ENCODE assay signal across 1 cellular context in the genomic region with DNA sequence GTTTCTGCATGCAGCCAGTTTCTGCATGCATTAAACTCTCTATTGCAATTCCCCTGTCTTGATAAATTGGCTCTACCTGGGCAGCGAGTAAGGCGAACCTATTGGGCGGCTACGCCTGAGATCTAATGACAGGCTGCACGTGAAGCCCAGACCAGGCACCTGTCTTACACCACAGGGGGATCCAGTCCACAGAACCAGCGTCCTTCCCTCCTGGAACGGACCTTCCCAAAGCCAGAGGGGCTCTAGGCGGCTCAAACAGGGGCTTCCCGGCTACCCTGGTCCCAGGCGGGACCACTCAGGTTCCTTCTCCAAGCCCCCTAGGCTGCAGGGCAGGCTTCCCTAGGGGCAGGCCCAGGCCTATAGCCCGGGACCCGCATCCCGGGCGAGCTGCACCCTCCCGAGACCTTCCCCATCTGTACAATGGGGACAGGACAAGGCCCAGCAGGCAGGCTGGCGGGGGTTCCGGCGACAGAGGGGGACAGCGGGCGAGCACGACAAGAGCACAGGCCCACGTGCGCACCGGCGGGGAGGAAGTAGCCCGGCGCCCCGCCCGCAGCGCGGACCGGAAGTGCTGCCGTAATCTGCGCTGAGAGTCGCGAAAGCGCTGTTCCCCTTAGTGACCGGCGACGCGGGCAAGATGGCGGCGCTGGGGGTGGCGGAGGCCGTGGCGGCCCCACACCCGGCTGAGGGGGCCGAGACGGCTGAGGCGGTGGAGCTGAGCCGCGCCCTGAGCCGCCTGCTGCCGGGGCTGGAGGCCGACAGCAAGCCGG.
TF ChIP-seq lines count a peak whose summit lies in the region.

Gene DNAAF5, plus strand, starts transcription at position 616 of the 770 bp plus-strand sequence. Its CDS starts 22 bp downstream, at position 638.

TF ChIP-seq in HepG2, 621 proteins besides CTCF, POLR2A, EP300 and RAD21 (continued from another document and continues in another):
- TF ChIP-seq HOMEZ (CRISPR knock-in tag; IDR thresholded peaks at IDR 0.05; ENCODE audit: low read depth): no peak
- TF ChIP-seq FOXK2 (IDR thresholded peaks at IDR 0.05): no peak
- peak; percentile 75; the same call in 1 of the 2 replicates for TF ChIP-seq ZNF607 (CRISPR knock-in tag; IDR thresholded peaks at IDR 0.05; ENCODE audit: borderline replicate concordance)
- 0 out of 2 replicates have a peak, but pooled peaks have one; percentile 77 for TF ChIP-seq ZNF572 (CRISPR knock-in tag; IDR thresholded peaks at IDR 0.05)
- TF ChIP-seq SMARCE1 (IDR thresholded peaks at IDR 0.05; ENCODE audit: borderline replicate concordance): no peak
- no peak for TF ChIP-seq ZSCAN29 (CRISPR knock-in tag; conservative IDR thresholded peaks at IDR 0.05)
- TF ChIP-seq, protein P1, sequence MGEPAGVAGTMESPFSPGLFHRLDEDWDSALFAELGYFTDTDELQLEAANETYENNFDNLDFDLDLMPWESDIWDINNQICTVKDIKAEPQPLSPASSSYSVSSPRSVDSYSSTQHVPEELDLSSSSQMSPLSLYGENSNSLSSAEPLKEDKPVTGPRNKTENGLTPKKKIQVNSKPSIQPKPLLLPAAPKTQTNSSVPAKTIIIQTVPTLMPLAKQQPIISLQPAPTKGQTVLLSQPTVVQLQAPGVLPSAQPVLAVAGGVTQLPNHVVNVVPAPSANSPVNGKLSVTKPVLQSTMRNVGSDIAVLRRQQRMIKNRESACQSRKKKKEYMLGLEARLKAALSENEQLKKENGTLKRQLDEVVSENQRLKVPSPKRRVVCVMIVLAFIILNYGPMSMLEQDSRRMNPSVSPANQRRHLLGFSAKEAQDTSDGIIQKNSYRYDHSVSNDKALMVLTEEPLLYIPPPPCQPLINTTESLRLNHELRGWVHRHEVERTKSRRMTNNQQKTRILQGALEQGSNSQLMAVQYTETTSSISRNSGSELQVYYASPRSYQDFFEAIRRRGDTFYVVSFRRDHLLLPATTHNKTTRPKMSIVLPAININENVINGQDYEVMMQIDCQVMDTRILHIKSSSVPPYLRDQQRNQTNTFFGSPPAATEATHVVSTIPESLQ (CRISPR knock-in tag; conservative IDR thresholded peaks at IDR 0.05): 0 out of 2 replicates have a peak, but pooled peaks have one; percentile 43
- TF ChIP-seq NKX3-1 (CRISPR knock-in tag; IDR thresholded peaks at IDR 0.05): peak; percentile 31; the same call in 1 of the 2 replicates
- no peak for TF ChIP-seq ZNF691 (CRISPR knock-in tag; IDR thresholded peaks at IDR 0.05; ENCODE audit: borderline replicate concordance, low read depth)
- TF ChIP-seq, protein P2, sequence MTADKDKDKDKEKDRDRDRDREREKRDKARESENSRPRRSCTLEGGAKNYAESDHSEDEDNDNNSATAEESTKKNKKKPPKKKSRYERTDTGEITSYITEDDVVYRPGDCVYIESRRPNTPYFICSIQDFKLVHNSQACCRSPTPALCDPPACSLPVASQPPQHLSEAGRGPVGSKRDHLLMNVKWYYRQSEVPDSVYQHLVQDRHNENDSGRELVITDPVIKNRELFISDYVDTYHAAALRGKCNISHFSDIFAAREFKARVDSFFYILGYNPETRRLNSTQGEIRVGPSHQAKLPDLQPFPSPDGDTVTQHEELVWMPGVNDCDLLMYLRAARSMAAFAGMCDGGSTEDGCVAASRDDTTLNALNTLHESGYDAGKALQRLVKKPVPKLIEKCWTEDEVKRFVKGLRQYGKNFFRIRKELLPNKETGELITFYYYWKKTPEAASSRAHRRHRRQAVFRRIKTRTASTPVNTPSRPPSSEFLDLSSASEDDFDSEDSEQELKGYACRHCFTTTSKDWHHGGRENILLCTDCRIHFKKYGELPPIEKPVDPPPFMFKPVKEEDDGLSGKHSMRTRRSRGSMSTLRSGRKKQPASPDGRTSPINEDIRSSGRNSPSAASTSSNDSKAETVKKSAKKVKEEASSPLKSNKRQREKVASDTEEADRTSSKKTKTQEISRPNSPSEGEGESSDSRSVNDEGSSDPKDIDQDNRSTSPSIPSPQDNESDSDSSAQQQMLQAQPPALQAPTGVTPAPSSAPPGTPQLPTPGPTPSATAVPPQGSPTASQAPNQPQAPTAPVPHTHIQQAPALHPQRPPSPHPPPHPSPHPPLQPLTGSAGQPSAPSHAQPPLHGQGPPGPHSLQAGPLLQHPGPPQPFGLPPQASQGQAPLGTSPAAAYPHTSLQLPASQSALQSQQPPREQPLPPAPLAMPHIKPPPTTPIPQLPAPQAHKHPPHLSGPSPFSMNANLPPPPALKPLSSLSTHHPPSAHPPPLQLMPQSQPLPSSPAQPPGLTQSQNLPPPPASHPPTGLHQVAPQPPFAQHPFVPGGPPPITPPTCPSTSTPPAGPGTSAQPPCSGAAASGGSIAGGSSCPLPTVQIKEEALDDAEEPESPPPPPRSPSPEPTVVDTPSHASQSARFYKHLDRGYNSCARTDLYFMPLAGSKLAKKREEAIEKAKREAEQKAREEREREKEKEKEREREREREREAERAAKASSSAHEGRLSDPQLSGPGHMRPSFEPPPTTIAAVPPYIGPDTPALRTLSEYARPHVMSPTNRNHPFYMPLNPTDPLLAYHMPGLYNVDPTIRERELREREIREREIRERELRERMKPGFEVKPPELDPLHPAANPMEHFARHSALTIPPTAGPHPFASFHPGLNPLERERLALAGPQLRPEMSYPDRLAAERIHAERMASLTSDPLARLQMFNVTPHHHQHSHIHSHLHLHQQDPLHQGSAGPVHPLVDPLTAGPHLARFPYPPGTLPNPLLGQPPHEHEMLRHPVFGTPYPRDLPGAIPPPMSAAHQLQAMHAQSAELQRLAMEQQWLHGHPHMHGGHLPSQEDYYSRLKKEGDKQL (CRISPR knock-in tag; IDR thresholded peaks at IDR 0.05; ENCODE audit: low read depth): no peak
- TF ChIP-seq ZBED4 (CRISPR knock-in tag; IDR thresholded peaks at IDR 0.05; ENCODE audit: borderline replicate concordance): peak; percentile 39; the same call in 1 of the 2 replicates
- peak; percentile 49; the same call in 1 of the 2 replicates for TF ChIP-seq ZNF777 (CRISPR knock-in tag; IDR thresholded peaks at IDR 0.05)
- peak; percentile 93 for TF ChIP-seq ZNF501 (CRISPR knock-in tag; IDR thresholded peaks at IDR 0.05)
- TF ChIP-seq SIN3B (IDR thresholded peaks at IDR 0.05; ENCODE audit: low read length): peak; percentile 54
- peak; percentile 86 for TF ChIP-seq TARDBP (CRISPR knock-in tag; IDR thresholded peaks at IDR 0.05)
- TF ChIP-seq, protein P3, sequence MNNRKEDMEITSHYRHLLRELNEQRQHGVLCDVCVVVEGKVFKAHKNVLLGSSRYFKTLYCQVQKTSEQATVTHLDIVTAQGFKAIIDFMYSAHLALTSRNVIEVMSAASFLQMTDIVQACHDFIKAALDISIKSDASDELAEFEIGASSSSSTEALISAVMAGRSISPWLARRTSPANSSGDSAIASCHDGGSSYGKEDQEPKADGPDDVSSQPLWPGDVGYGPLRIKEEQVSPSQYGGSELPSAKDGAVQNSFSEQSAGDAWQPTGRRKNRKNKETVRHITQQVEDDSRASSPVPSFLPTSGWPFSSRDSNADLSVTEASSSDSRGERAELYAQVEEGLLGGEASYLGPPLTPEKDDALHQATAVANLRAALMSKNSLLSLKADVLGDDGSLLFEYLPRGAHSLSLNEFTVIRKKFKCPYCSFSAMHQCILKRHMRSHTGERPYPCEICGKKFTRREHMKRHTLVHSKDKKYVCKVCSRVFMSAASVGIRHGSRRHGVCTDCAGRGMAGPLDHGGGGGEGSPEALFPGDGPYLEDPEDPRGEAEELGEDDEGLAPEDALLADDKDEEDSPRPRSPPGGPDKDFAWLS (CRISPR knock-in tag; IDR thresholded peaks at IDR 0.05; ENCODE audit: borderline replicate concordance): no peak
- TF ChIP-seq NR2F2 (IDR thresholded peaks at IDR 0.05; ENCODE audit: borderline replicate concordance, low read depth): peak; percentile 54; the same call in 1 of the 2 replicates
- peak; percentile 100 for TF ChIP-seq MXD4 (CRISPR knock-in tag; IDR thresholded peaks at IDR 0.05)
- no peak for TF ChIP-seq TBP (CRISPR knock-in tag; IDR thresholded peaks at IDR 0.05)
- no peak for TF ChIP-seq SOX6 (IDR thresholded peaks at IDR 0.05)
- peak; percentile 59 for TF ChIP-seq SOX6 (CRISPR knock-in tag; IDR thresholded peaks at IDR 0.05)
- no peak for TF ChIP-seq ZNF652 (CRISPR knock-in tag; IDR thresholded peaks at IDR 0.05; ENCODE audit: borderline replicate concordance, low read depth)
- no peak for TF ChIP-seq ZFP36L2 (CRISPR knock-in tag; IDR thresholded peaks at IDR 0.05)
- TF ChIP-seq ATF7 (IDR thresholded peaks at IDR 0.05): no peak
- TF ChIP-seq ATF7 (CRISPR knock-in tag; IDR thresholded peaks at IDR 0.05): peak; percentile 79; the same call in 1 of the 2 replicates
- TF ChIP-seq GTF2F1 (IDR thresholded peaks at IDR 0.05; ENCODE audit: low read length): no peak
- peak; percentile 79; the same call in 1 of the 2 replicates for TF ChIP-seq ZNF317 (CRISPR knock-in tag; IDR thresholded peaks at IDR 0.05)
- TF ChIP-seq, protein P4, sequence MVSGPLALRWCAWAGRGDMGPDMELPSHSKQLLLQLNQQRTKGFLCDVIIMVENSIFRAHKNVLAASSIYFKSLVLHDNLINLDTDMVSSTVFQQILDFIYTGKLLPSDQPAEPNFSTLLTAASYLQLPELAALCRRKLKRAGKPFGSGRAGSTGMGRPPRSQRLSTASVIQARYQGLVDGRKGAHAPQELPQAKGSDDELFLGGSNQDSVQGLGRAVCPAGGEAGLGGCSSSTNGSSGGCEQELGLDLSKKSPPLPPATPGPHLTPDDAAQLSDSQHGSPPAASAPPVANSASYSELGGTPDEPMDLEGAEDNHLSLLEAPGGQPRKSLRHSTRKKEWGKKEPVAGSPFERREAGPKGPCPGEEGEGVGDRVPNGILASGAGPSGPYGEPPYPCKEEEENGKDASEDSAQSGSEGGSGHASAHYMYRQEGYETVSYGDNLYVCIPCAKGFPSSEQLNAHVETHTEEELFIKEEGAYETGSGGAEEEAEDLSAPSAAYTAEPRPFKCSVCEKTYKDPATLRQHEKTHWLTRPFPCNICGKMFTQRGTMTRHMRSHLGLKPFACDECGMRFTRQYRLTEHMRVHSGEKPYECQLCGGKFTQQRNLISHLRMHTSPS (CRISPR knock-in tag; IDR thresholded peaks at IDR 0.05; ENCODE audit: low read depth): no peak
- no peak; the same call in 1 of the 2 replicates for TF ChIP-seq ZNF639 (CRISPR knock-in tag; conservative IDR thresholded peaks at IDR 0.05)
- TF ChIP-seq CAMTA2 (CRISPR knock-in tag; IDR thresholded peaks at IDR 0.05; ENCODE audit: borderline replicate concordance): peak; percentile 84; the same call in 1 of the 2 replicates
- TF ChIP-seq ZNF205 (CRISPR knock-in tag; IDR thresholded peaks at IDR 0.05): no peak
- TF ChIP-seq JUNB (CRISPR knock-in tag; IDR thresholded peaks at IDR 0.05; ENCODE audit: borderline replicate concordance): no peak
- TF ChIP-seq GABPA (IDR thresholded peaks at IDR 0.05; ENCODE audit: low read depth, low read length): no peak
- peak; percentile 92 for TF ChIP-seq GABPA (CRISPR knock-in tag; IDR thresholded peaks at IDR 0.05; ENCODE audit: low read depth)
- peak; percentile 58; the same call in 1 of the 2 replicates for TF ChIP-seq E2F5 (CRISPR knock-in tag; conservative IDR thresholded peaks at IDR 0.05)
